In genomic region chr3:177337548-177338331, GRCh38 we compare ENCODE assay signal across 8 cellular contexts.
DNase-seq lines count a peak whose midpoint lies in the region; ATAC-seq and TF ChIP-seq lines count a peak whose summit lies in the region.

No MANE protein-coding gene starts in this region.

- TF ChIP-seq POLR2A in gastroesophageal sphincter (IDR thresholded peaks at IDR 0.05) (no peak), sigmoid colon (IDR thresholded peaks at IDR 0.05) (no peak)

- H3K27me3 Mint-ChIP-seq in stimulated activated naive B cell treated with anti-CD40 and anti-IgM and Interleukin-4, amounts not matched to agents 10 μg/mL and 1 μg/mL and 100 μg/mL, for 72 hours: no peaks in the 10 kb centered on the region

- peak; percentile 40 to 47 for DNase-seq in NOMO-1 (lab: John Stamatoyannopoulos, UW; ENCODE audit: unreplicated experiment in 2 of 2)
- no peak for DNase-seq in NOMO-1 treated with dmso at 0.1 percent for 144 hours (lab: John Stamatoyannopoulos, UW; ENCODE audit: unreplicated experiment)
- DNase-seq in fibroblast of villous mesenchyme (ENCODE audit: low read depth): peak; percentile 49
- DNase-seq in stimulated activated naive B cell treated with anti-CD40 and anti-IgM and Interleukin-4, amounts not matched to agents 10 μg/mL and 1 μg/mL and 100 μg/mL, for 72 hours: peak; percentile 77
- no peak for DNase-seq in sigmoid colon

- H3K27ac Mint-ChIP-seq in stimulated activated naive B cell treated with anti-CD40 and anti-IgM and Interleukin-4, amounts not matched to agents 10 μg/mL and 1 μg/mL and 100 μg/mL, for 72 hours: peak overlapping the region; percentile 93

- H3K9me3 ChIP-seq in gastroesophageal sphincter: no peaks in the 10 kb centered on the region
- no peaks in the 10 kb centered on the region for H3K9me3 ChIP-seq in sigmoid colon

- H3K36me3 ChIP-seq in gastroesophageal sphincter: no peaks in the 10 kb centered on the region
- no peaks in the 10 kb centered on the region for H3K36me3 ChIP-seq in sigmoid colon

- WGBS in gastroesophageal sphincter (ENCODE audit: low coverage in 1 of 2), 2 donors: 73 to 79% methylated on average over 5 to 9 of the region's 9 CpGs
- 64 to 73% methylated on average over 9 of the region's 9 CpGs for WGBS in sigmoid colon, 2 donors

- peaks cover 38 to 61% of the 10 kb centered on the region in 2 donors for H3K4me1 Mint-ChIP-seq in stimulated activated naive B cell treated with anti-CD40 and anti-IgM and Interleukin-4, amounts not matched to agents 10 μg/mL and 1 μg/mL and 100 μg/mL, for 72 hours

- ATAC-seq in HG03095 (IDR thresholded peaks at IDR 0.05; ENCODE audit: unreplicated experiment) (peak; percentile 65), gastroesophageal sphincter (no peak)
- peak; percentile 88 to 93 for ATAC-seq in activated CD4-positive, CD25-positive, alpha-beta regulatory T cell treated with anti-CD3 and anti-CD28 coated beads, Interleukin-2, amount 50 U/mL, for 24 hours
- peak; percentile 91 to 93 for ATAC-seq in stimulated activated naive B cell treated with anti-CD40 and anti-IgM and Interleukin-4, amounts not matched to agents 10 μg/mL and 1 μg/mL and 100 μg/mL, for 72 hours (replicated peaks)

- TF ChIP-seq CTCF in fibroblast of villous mesenchyme (IDR thresholded peaks at IDR 0.05; ENCODE audit: insufficient read depth, low read depth, low read length) (no peak), gastroesophageal sphincter (IDR thresholded peaks at IDR 0.05) (no peak), sigmoid colon (IDR thresholded peaks at IDR 0.05) (no peak)

- H3K27me3 ChIP-seq in gastroesophageal sphincter (no peaks in the 10 kb centered on the region), sigmoid colon (no peaks in the 10 kb centered on the region)

- intact Hi-C loops in sigmoid colon (cut with DNase I): no loop called here

- H3K27ac ChIP-seq in gastroesophageal sphincter: peak overlapping the region in 1 of 4 donors; percentile 20
- peak overlapping the region in 2 of 4 donors; percentile 34 to 36 for H3K27ac ChIP-seq in sigmoid colon

- peaks cover 0 to 59% (median 10%) of the 10 kb centered on the region in 3 donors for H3K4me1 ChIP-seq in gastroesophageal sphincter
- H3K4me1 ChIP-seq in sigmoid colon: peaks cover 0 to 31% (median 19%) of the 10 kb centered on the region in 4 donors

- no peaks in the 10 kb centered on the region for H3K9me3 Mint-ChIP-seq in stimulated activated naive B cell treated with anti-CD40 and anti-IgM and Interleukin-4, amounts not matched to agents 10 μg/mL and 1 μg/mL and 100 μg/mL, for 72 hours

- H3K36me3 Mint-ChIP-seq in stimulated activated naive B cell treated with anti-CD40 and anti-IgM and Interleukin-4, amounts not matched to agents 10 μg/mL and 1 μg/mL and 100 μg/mL, for 72 hours: peaks cover 0 to 2% of the 10 kb centered on the region in 2 donors

- H3K4me3 ChIP-seq in fibroblast of villous mesenchyme (ENCODE audit: low read depth, low read length) (no peak overlapping the region), gastroesophageal sphincter (no peak overlapping the region), sigmoid colon (no peak overlapping the region)

- no peak for TF ChIP-seq EP300 in gastroesophageal sphincter (IDR thresholded peaks at IDR 0.05)
- TF ChIP-seq EP300 in sigmoid colon (IDR thresholded peaks at IDR 0.05): no peak

- peak overlapping the region in 1 of 2 donors; percentile 40 for H3K4me3 Mint-ChIP-seq in stimulated activated naive B cell treated with anti-CD40 and anti-IgM and Interleukin-4, amounts not matched to agents 10 μg/mL and 1 μg/mL and 100 μg/mL, for 72 hours

Comparison
In these comparisons a context has a peak if more than half of its experiments do, and no peak if none do; other contexts are left out.
1. DNase-seq: peak in NOMO-1 (2 of 2), fibroblast of villous mesenchyme (single experiment) and stimulated activated naive B cell treated with anti-CD40 and anti-IgM and Interleukin-4, amounts not matched to agents 10 μg/mL and 1 μg/mL and 100 μg/mL, for 72 hours (single experiment); none in NOMO-1 treated with dmso at 0.1 percent for 144 hours (single experiment) and sigmoid colon (single experiment).